In the genomic region with DNA sequence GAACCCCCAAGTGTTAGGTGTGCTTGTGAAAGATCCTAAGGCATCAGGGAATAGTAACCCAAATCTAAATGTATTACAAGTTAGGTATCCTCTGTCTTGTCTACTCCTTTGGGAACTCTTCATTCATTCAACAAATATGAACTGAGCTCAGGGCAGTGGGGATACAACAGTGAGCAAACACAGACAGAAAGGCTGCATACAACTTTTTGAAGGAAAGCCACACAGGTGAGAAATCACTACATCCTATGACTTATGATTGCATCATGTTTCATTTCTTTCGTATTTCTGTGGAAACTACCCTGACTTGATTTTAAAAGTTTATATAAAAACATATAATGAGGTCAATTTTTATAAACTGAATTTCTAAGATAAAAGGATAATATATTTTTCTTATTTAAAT, we compare ENCODE assay signal across 17 cellular contexts. TPM values are rescaled to one million over a fixed set of nuclear protein-coding genes. Genes with fewer than 3 reads are reported as not detected.
DNase-seq lines count a peak whose midpoint lies in the region; ATAC-seq, FAIRE-seq and TF ChIP-seq lines count a peak whose summit lies in the region.
"Had no signal": no experiment of that assay in that cellular context is flagged by ENCODE, and none has a peak within 500 bp of the region (broad histone marks: within the 10 kb centered on the region; RNA-seq: fewer than 3 reads in every experiment).

No MANE protein-coding gene starts in this region.

- H2AK5ac ChIP-seq in IMR-90 (ENCODE audit: low read depth, low read length) = no peak overlapping the region

- no peak overlapping the region for H2BK15ac ChIP-seq in IMR-90 (ENCODE audit: low read depth, low read length)

- H3K36me3 Mint-ChIP-seq in activated T-cell treated with anti-CD3 and anti-CD28 coated beads, Interleukin-2, amount 50 U/mL, for 72 hours (ENCODE audit: insufficient read depth in 2 of 2) = peaks cover 6 to 16% of the 10 kb centered on the region in 2 donors
- peaks cover 16% of the 10 kb centered on the region for H3K36me3 Mint-ChIP-seq in activated T-cell treated with anti-CD3 and anti-CD28 coated beads, Interleukin-2, amount 50 U/mL, for 4 hours (ENCODE audit: insufficient read depth)

- CTCF ChIA-PET in IMR-90 (lab: Yijun Ruan, JAX) = no interaction called here

- no peak overlapping the region for H4K91ac ChIP-seq in IMR-90 (ENCODE audit: insufficient read depth, low read depth, low read length)

- no peak overlapping the region for H3K4me2 ChIP-seq in IMR-90 (ENCODE audit: low read depth, low read length)
- H3K4me2 ChIP-seq: BLaER1 had no signal

- FAIRE-seq in bronchial epithelial cell (lab: Jason Lieb, UNC) = no peak
- FAIRE-seq: H1 had no signal

- H3K9me3 ChIP-seq in IMR-90 (ENCODE audit: control insufficient read depth, insufficient read depth, low read length) (no peaks in the 10 kb centered on the region), prostate gland (no peaks in the 10 kb centered on the region)

- H3K36me3 ChIP-seq in IMR-90 (ENCODE audit: control insufficient read depth, insufficient read depth, low read length) (0 out of 2 replicates have a peak, but pooled peaks cover 2% of the 10 kb centered on the region), bronchial epithelial cell (ENCODE audit: control insufficient read depth, insufficient read depth, low read length) (peaks cover 1% of the 10 kb centered on the region), prostate gland (no peaks in the 10 kb centered on the region)

- H3K56ac ChIP-seq in IMR-90 (ENCODE audit: extremely low read depth, insufficient read depth, low read length) = no peak overlapping the region

- H3K27ac ChIP-seq in IMR-90 (ENCODE audit: insufficient read depth, low read length) (no peak overlapping the region), prostate gland (no peak overlapping the region)
- H3K27ac ChIP-seq: BLaER1, HL-60 had no signal

- ATAC-seq in activated T-cell treated with anti-CD3 and anti-CD28 coated beads, Interleukin-2, amount 50 U/mL, for 72 hours (replicated peaks in 1 of 2) = peak; percentile 77 to 81
- no peak for ATAC-seq in activated T-cell treated with anti-CD3 and anti-CD28 coated beads, Interleukin-2, amount 50 U/mL, for 4 hours
- ATAC-seq in IMR-90 (ENCODE audit: low read depth) = no peak
- ATAC-seq in HG02678 (IDR thresholded peaks at IDR 0.05; ENCODE audit: unreplicated experiment) = no peak

- no peaks in the 10 kb centered on the region for H3K9me3 Mint-ChIP-seq in activated T-cell treated with anti-CD3 and anti-CD28 coated beads, Interleukin-2, amount 50 U/mL, for 72 hours
- no peaks in the 10 kb centered on the region for H3K9me3 Mint-ChIP-seq in activated T-cell treated with anti-CD3 and anti-CD28 coated beads, Interleukin-2, amount 50 U/mL, for 4 hours

- no peak overlapping the region for H2BK20ac ChIP-seq in IMR-90 (ENCODE audit: low read depth, low read length)

- H3K9me1 ChIP-seq in IMR-90 (ENCODE audit: insufficient read depth, low read length) = no peaks in the 10 kb centered on the region

- no peak overlapping the region for H3K18ac ChIP-seq in IMR-90 (ENCODE audit: low read depth, low read length)

- H3K23ac ChIP-seq in IMR-90 (ENCODE audit: low read depth, low read length) = no peak overlapping the region

- no peaks in the 10 kb centered on the region; a peak in 1 of 4 replicates for H3K79me1 ChIP-seq in IMR-90 (ENCODE audit: low read depth in 1 of 2, low read length in 2 of 2)

- peak in 1 of 2 donors; percentile 2 for DNase-seq in activated T-cell treated with anti-CD3 and anti-CD28 coated beads, Interleukin-2, amount 50 U/mL, for 72 hours
- no peak for DNase-seq in activated T-cell treated with anti-CD3 and anti-CD28 coated beads, Interleukin-2, amount 50 U/mL, for 4 hours
- DNase-seq in IMR-90 (no peak), bronchial epithelial cell (ENCODE audit: low read depth) (peak; percentile 5), NCI-H446 (lab: John Stamatoyannopoulos, UW) (no peak), prostate gland (ENCODE audit: low spot score) (no peak)
- DNase-seq: 8988T; CD4-positive, alpha-beta memory T cell; DMS153; DMS79; GDM1; H9 had no signal

- POLR2A ChIA-PET in IMR-90 (lab: Charles Lee; ENCODE audit: unreplicated experiment) = no interaction called here

- no peak overlapping the region for H3K14ac ChIP-seq in IMR-90 (replicated peaks; ENCODE audit: low read depth, low read length)

- peaks cover 8% of the 10 kb centered on the region for H3K27me3 Mint-ChIP-seq in activated T-cell treated with anti-CD3 and anti-CD28 coated beads, Interleukin-2, amount 50 U/mL, for 72 hours (ENCODE audit: low read depth)
- no peaks in the 10 kb centered on the region for H3K27me3 Mint-ChIP-seq in activated T-cell treated with anti-CD3 and anti-CD28 coated beads, Interleukin-2, amount 50 U/mL, for 4 hours (ENCODE audit: low read depth)
- H3K27me3 Mint-ChIP-seq: CD4-positive, alpha-beta memory T cell had no signal

- TF ChIP-seq POLR2A in IMR-90 (IDR thresholded peaks at IDR 0.05; ENCODE audit: low read depth, low read length) (no peak), prostate gland (IDR thresholded peaks at IDR 0.05) (no peak)

- H3K4me1 Mint-ChIP-seq in activated T-cell treated with anti-CD3 and anti-CD28 coated beads, Interleukin-2, amount 50 U/mL, for 72 hours (ENCODE audit: low read depth) = peaks cover 22% of the 10 kb centered on the region
- no peaks in the 10 kb centered on the region for H3K4me1 Mint-ChIP-seq in activated T-cell treated with anti-CD3 and anti-CD28 coated beads, Interleukin-2, amount 50 U/mL, for 4 hours (ENCODE audit: low read depth)

- dilution Hi-C loops in IMR-90 (cut with HindIII; ENCODE audit: low sequenced_read_pairs, unreplicated experiment) = no loop called here

- H4K20me1 ChIP-seq in IMR-90 (ENCODE audit: insufficient read depth, low read length) = no peaks in the 10 kb centered on the region
- H4K20me1 ChIP-seq: BLaER1 had no signal

- no peak overlapping the region for H3K4me3 ChIP-seq in IMR-90 (ENCODE audit: insufficient read depth, low read depth, low read length)
- H3K4me3 ChIP-seq in bronchial epithelial cell (ENCODE audit: low read depth, low read length) = no peak overlapping the region
- no peak overlapping the region for H3K4me3 ChIP-seq in prostate gland
- H3K4me3 ChIP-seq: BLaER1 had no signal

- H2BK120ac ChIP-seq in IMR-90 (ENCODE audit: low read depth, low read length) = no peak overlapping the region

- no peak overlapping the region for H2AFZ ChIP-seq in IMR-90 (replicated peaks; ENCODE audit: low read length, poor library complexity)

- in situ Hi-C loops in IMR-90 (cut with MboI; ENCODE audit: low sequenced_read_pairs) = no loop called here

- no peaks in the 10 kb centered on the region for H3K4me1 ChIP-seq in IMR-90 (ENCODE audit: control insufficient read depth, insufficient read depth, low read length)
- H3K4me1 ChIP-seq in prostate gland (replicated peaks) = no peaks in the 10 kb centered on the region
- H3K4me1 ChIP-seq: BLaER1 had no signal

- TF ChIP-seq CTCF in IMR-90 (conservative IDR thresholded peaks at IDR 0.05; ENCODE audit: low read depth, low read length) = no peak
- TF ChIP-seq CTCF in bronchial epithelial cell (IDR thresholded peaks at IDR 0.05; ENCODE audit: insufficient read depth, low read length, severe bottlenecking) = no peak
- TF ChIP-seq CTCF in prostate gland (IDR thresholded peaks at IDR 0.05) = no peak

- H3K9ac ChIP-seq in IMR-90 (ENCODE audit: low read depth, low read length) = no peak overlapping the region
- H3K9ac ChIP-seq: BLaER1 had no signal

- H3K4me3 Mint-ChIP-seq in activated T-cell treated with anti-CD3 and anti-CD28 coated beads, Interleukin-2, amount 50 U/mL, for 72 hours = no peak overlapping the region
- no peak overlapping the region for H3K4me3 Mint-ChIP-seq in activated T-cell treated with anti-CD3 and anti-CD28 coated beads, Interleukin-2, amount 50 U/mL, for 4 hours
- H3K4me3 Mint-ChIP-seq: CD14-positive monocyte; CD4-positive, alpha-beta memory T cell; H9 had no signal

- no CpG with 5 or more reads among the region's 1 CpG for WGBS in IMR-90 (ENCODE audit: extremely low coverage in 2 of 2, insufficient read length in 1 of 2), 2 experiments
- whole genome bisulfite sequencing in prostate gland = 100% methylated on average over 1 of the region's 1 CpG

- no peak overlapping the region for H4K5ac ChIP-seq in IMR-90 (ENCODE audit: low read depth, low read length)

- no peak overlapping the region for H2AK9ac ChIP-seq in IMR-90 (replicated peaks; ENCODE audit: low read depth, low read length, poor library complexity)

- no TSS peak for BruUV-seq in IMR-90 (replicated peaks; lab: Mats Ljungman, UMichigan)

- H3K27me3 ChIP-seq in IMR-90 (ENCODE audit: control insufficient read depth, insufficient read depth, low read length) (no peaks in the 10 kb centered on the region), bronchial epithelial cell (ENCODE audit: control insufficient read depth, insufficient read depth, low read length) (no peaks in the 10 kb centered on the region), prostate gland (replicated peaks; ENCODE audit: insufficient read depth) (no peaks in the 10 kb centered on the region)
- H3K27me3 ChIP-seq: BLaER1 had no signal

- H3K27ac Mint-ChIP-seq in activated T-cell treated with anti-CD3 and anti-CD28 coated beads, Interleukin-2, amount 50 U/mL, for 72 hours = no peak overlapping the region
- H3K27ac Mint-ChIP-seq: CD14-positive monocyte; CD4-positive, alpha-beta memory T cell; H9 had no signal

- no peak overlapping the region for H4K8ac ChIP-seq in IMR-90 (ENCODE audit: low read depth in 2 of 2, low read length in 2 of 2)

- no peak overlapping the region for H3K4ac ChIP-seq in IMR-90 (ENCODE audit: low read depth, low read length)

- intact Hi-C loops in IMR-90 (cut with micrococcal nuclease) (no loop called here), prostate gland (cut with DNase I) (no loop called here)

- no peak overlapping the region for H2BK5ac ChIP-seq in IMR-90 (ENCODE audit: low read depth, low read length, poor library complexity, severe bottlenecking)

- no peak for TF ChIP-seq RAD21 in IMR-90 (IDR thresholded peaks at IDR 0.05; ENCODE audit: low read length)

TF ChIP-seq in IMR-90, 13 proteins besides CTCF, POLR2A, EP300 and RAD21:
- TF ChIP-seq CEBPB (IDR thresholded peaks at IDR 0.05; ENCODE audit: low read depth, low read length) = peak; percentile 40; the same call in 1 of the 2 replicates
- TF ChIP-seq SMC3 (IDR thresholded peaks at IDR 0.05; ENCODE audit: low read depth, low read length) = no peak

RNA-seq across cellular contexts. Expression of a gene that starts 43.2 kb away (rescaled TPM):
- total RNA-seq in activated T-cell treated with anti-CD3 and anti-CD28 coated beads, Interleukin-2, amount 50 U/mL, for 72 hours = 10 to 100 TPM in 1 of 2 donors, 1 to 10 TPM in 1; 7.7 to 11.8 TPM
- 1 to 10 TPM; 2.7 to 3.7 (median 2.9) TPM for total RNA-seq in activated T-cell treated with anti-CD3 and anti-CD28 coated beads, Interleukin-2, amount 50 U/mL, for 4 hours
- total RNA-seq in IMR-90 (2012; rRNA removed) = 1.6 and 2.8 TPM in 2 replicates
- polyA plus RNA-seq in IMR-90 (2012; rRNA removed) = 1.0 and 1.6 TPM in 2 replicates
- polyA plus RNA-seq in IMR-90 (2012; cell fraction: cytosol; rRNA removed) = 0.10 and 0.13 TPM in 2 replicates
- polyA plus RNA-seq in IMR-90 (2012; cell fraction: nucleus; rRNA removed; ENCODE audit: low replicate concordance) = 0.70 and 5.5 TPM in 2 replicates
- 3.4 and 5.6 TPM in 2 replicates for total RNA-seq in bronchial epithelial cell
- total RNA-seq in prostate gland = 10 to 100 TPM in 1 of 2 donors, 1 to 10 TPM in 1; 7.3 to 10.1 TPM

Comparison
In these comparisons a context has a peak if more than half of its experiments do, and no peak if none do; other contexts are left out.
1. ATAC-seq: peak in activated T-cell treated with anti-CD3 and anti-CD28 coated beads, Interleukin-2, amount 50 U/mL, for 72 hours (2 of 2); none in activated T-cell treated with anti-CD3 and anti-CD28 coated beads, Interleukin-2, amount 50 U/mL, for 4 hours (0 of 2), IMR-90 (single experiment) and HG02678 (single experiment).